ENCODE assay signal across 19 cellular contexts in genomic region chr7:114783413-114783812, GRCh38.
DNase-seq lines count a peak whose midpoint lies in the region; ATAC-seq and TF ChIP-seq lines count a peak whose summit lies in the region.
"Had no signal": no experiment of that assay in that cellular context is flagged by ENCODE, and none has a peak within 500 bp of the region (broad histone marks: within the 10 kb centered on the region; RNA-seq: fewer than 3 reads in every experiment).

No MANE protein-coding gene starts in this region.

- POLR2A ChIA-PET in activated CD8-positive, alpha-beta T cell treated with anti-CD3 and anti-CD28 coated beads for 36 hours (lab: Charles Lee): no interaction called here
- POLR2A ChIA-PET in activated CD8-positive, alpha-beta T cell treated with anti-CD3 and anti-CD28 coated beads, Interleukin-2, amount 10 ng/mL, durations not matched to agents 7 days and 5 days (lab: Charles Lee): no interaction called here

- no peak for TF ChIP-seq CTCF in activated CD8-positive, alpha-beta T cell treated with anti-CD3 and anti-CD28 coated beads for 36 hours (IDR thresholded peaks at IDR 0.05)

- peaks cover under 1% of the 10 kb centered on the region for H3K9me3 Mint-ChIP-seq in activated CD8-positive, alpha-beta T cell treated with anti-CD3 and anti-CD28 coated beads for 36 hours
- no peaks in the 10 kb centered on the region for H3K9me3 Mint-ChIP-seq in activated CD8-positive, alpha-beta T cell treated with anti-CD3 and anti-CD28 coated beads, Interleukin-2, amount 10 ng/mL, durations not matched to agents 7 days and 5 days (ENCODE audit: insufficient read depth)
- H3K9me3 Mint-ChIP-seq in activated T-helper 17 cell treated with anti-CD3 and anti-CD28 coated beads, Interleukin-2, amount 50 U/mL, for 72 hours: peaks cover 2% of the 10 kb centered on the region
- H3K9me3 Mint-ChIP-seq in stimulated activated naive CD8-positive, alpha-beta T cell treated with anti-CD3 and anti-CD28 coated beads, Interleukin-15, Interleukin-2, amounts not matched to agents 100 ng/mL and 50 ng/mL, for 24 hours: no peaks in the 10 kb centered on the region
- H3K9me3 Mint-ChIP-seq: HFFc6 had no signal

- H3K4me3 Mint-ChIP-seq in activated CD8-positive, alpha-beta T cell treated with anti-CD3 and anti-CD28 coated beads for 36 hours: peak overlapping the region; percentile 8
- H3K4me3 Mint-ChIP-seq in activated CD8-positive, alpha-beta T cell treated with anti-CD3 and anti-CD28 coated beads, Interleukin-2, amount 10 ng/mL, durations not matched to agents 7 days and 5 days: no peak overlapping the region
- peak overlapping the region; percentile 42 for H3K4me3 Mint-ChIP-seq in activated T-helper 17 cell treated with anti-CD3 and anti-CD28 coated beads, Interleukin-2, amount 50 U/mL, for 72 hours
- H3K4me3 Mint-ChIP-seq in stimulated activated naive CD8-positive, alpha-beta T cell treated with anti-CD3 and anti-CD28 coated beads, Interleukin-15, Interleukin-2, amounts not matched to agents 100 ng/mL and 50 ng/mL, for 24 hours: peak overlapping the region; percentile 38
- H3K4me3 Mint-ChIP-seq: HFFc6 had no signal

- intact Hi-C loops in activated CD8-positive, alpha-beta T cell treated with anti-CD3 and anti-CD28 coated beads for 36 hours (cut with micrococcal nuclease): no loop called here

- no peak for DNase-seq in activated CD8-positive, alpha-beta T cell treated with anti-CD3 and anti-CD28 coated beads for 36 hours
- DNase-seq in activated CD8-positive, alpha-beta T cell treated with anti-CD3 and anti-CD28 coated beads, Interleukin-2, amount 10 ng/mL, durations not matched to agents 7 days and 5 days: no peak
- peak; percentile 10 for DNase-seq in stimulated activated CD4-positive, alpha-beta T cell treated with anti-CD3 and anti-CD28 coated beads, Interleukin-4, amount 100 ng/mL, for 24 hours
- DNase-seq in stimulated activated CD4-positive, alpha-beta T cell treated with anti-CD3 and anti-CD28 coated beads, Interleukin-12 subunit alpha, Interleukin-12 subunit beta, amount 100 ng/mL, for 4 hours: no peak
- DNase-seq in cerebellar nuclear complex (lab: John Stamatoyannopoulos, UW): no peak
- no peak for DNase-seq in GM19240 (ENCODE audit: insufficient read length, low spot score)
- DNase-seq: C1 segment of cervical spinal cord, DMS53, HFFc6, KG1, NCI-H1417 treated with DMSO at 0.1 percent for 48 hours, NCI-H2029 treated with DMSO at 0.1 percent for 48 hours, NCI-H2171 treated with DMSO at 0.1 percent for 48 hours, NCI-H446 treated with DMSO at 0.1 percent for 48 hours, NCI-H748 treated with DMSO at 0.1 percent for 48 hours, RPMI8226 had no signal

- H3K27me3 Mint-ChIP-seq in activated CD8-positive, alpha-beta T cell treated with anti-CD3 and anti-CD28 coated beads for 36 hours: peaks cover 2% of the 10 kb centered on the region
- H3K27me3 Mint-ChIP-seq in activated CD8-positive, alpha-beta T cell treated with anti-CD3 and anti-CD28 coated beads, Interleukin-2, amount 10 ng/mL, durations not matched to agents 7 days and 5 days (ENCODE audit: low read depth): no peaks in the 10 kb centered on the region
- H3K27me3 Mint-ChIP-seq in activated T-helper 17 cell treated with anti-CD3 and anti-CD28 coated beads, Interleukin-2, amount 50 U/mL, for 72 hours: peaks cover under 1% of the 10 kb centered on the region
- peaks cover 6% of the 10 kb centered on the region for H3K27me3 Mint-ChIP-seq in stimulated activated naive CD8-positive, alpha-beta T cell treated with anti-CD3 and anti-CD28 coated beads, Interleukin-15, Interleukin-2, amounts not matched to agents 100 ng/mL and 50 ng/mL, for 24 hours

- H3K27ac Mint-ChIP-seq in activated CD8-positive, alpha-beta T cell treated with anti-CD3 and anti-CD28 coated beads for 36 hours: peak overlapping the region; percentile 62
- no peak overlapping the region for H3K27ac Mint-ChIP-seq in activated CD8-positive, alpha-beta T cell treated with anti-CD3 and anti-CD28 coated beads, Interleukin-2, amount 10 ng/mL, durations not matched to agents 7 days and 5 days
- H3K27ac Mint-ChIP-seq in activated T-helper 17 cell treated with anti-CD3 and anti-CD28 coated beads, Interleukin-2, amount 50 U/mL, for 72 hours: peak overlapping the region; percentile 21
- H3K27ac Mint-ChIP-seq in stimulated activated naive CD8-positive, alpha-beta T cell treated with anti-CD3 and anti-CD28 coated beads, Interleukin-15, Interleukin-2, amounts not matched to agents 100 ng/mL and 50 ng/mL, for 24 hours: peak overlapping the region; percentile 78
- H3K27ac Mint-ChIP-seq: HFFc6 had no signal

- ATAC-seq in activated CD8-positive, alpha-beta T cell treated with anti-CD3 and anti-CD28 coated beads for 36 hours: peak; percentile 25
- ATAC-seq in activated CD8-positive, alpha-beta T cell treated with anti-CD3 and anti-CD28 coated beads, Interleukin-2, amount 10 ng/mL, durations not matched to agents 7 days and 5 days: no peak
- peak; percentile 74 for ATAC-seq in activated T-helper 17 cell treated with anti-CD3 and anti-CD28 coated beads, Interleukin-2, amount 50 U/mL, for 72 hours (replicated peaks)
- ATAC-seq: HepG2 had no signal

- H3K36me3 Mint-ChIP-seq in activated CD8-positive, alpha-beta T cell treated with anti-CD3 and anti-CD28 coated beads for 36 hours (ENCODE audit: low read depth): no peaks in the 10 kb centered on the region
- no peaks in the 10 kb centered on the region for H3K36me3 Mint-ChIP-seq in activated CD8-positive, alpha-beta T cell treated with anti-CD3 and anti-CD28 coated beads, Interleukin-2, amount 10 ng/mL, durations not matched to agents 7 days and 5 days (ENCODE audit: low read depth)
- no peaks in the 10 kb centered on the region for H3K36me3 Mint-ChIP-seq in activated T-helper 17 cell treated with anti-CD3 and anti-CD28 coated beads, Interleukin-2, amount 50 U/mL, for 72 hours (ENCODE audit: low read depth)
- no peaks in the 10 kb centered on the region for H3K36me3 Mint-ChIP-seq in stimulated activated naive CD8-positive, alpha-beta T cell treated with anti-CD3 and anti-CD28 coated beads, Interleukin-15, Interleukin-2, amounts not matched to agents 100 ng/mL and 50 ng/mL, for 24 hours (ENCODE audit: low read depth)

- CTCF ChIA-PET in activated CD8-positive, alpha-beta T cell treated with anti-CD3 and anti-CD28 coated beads for 36 hours (lab: Charles Lee): interaction anchor here (1.3 kb wide), 1 partner anchor 8 kb away, joined by 4 read pairs; no protein-coding TSS in a partner anchor
- CTCF ChIA-PET in activated CD8-positive, alpha-beta T cell treated with anti-CD3 and anti-CD28 coated beads, Interleukin-2, amount 10 ng/mL, durations not matched to agents 7 days and 5 days (lab: Charles Lee): no interaction called here

- H3K4me1 Mint-ChIP-seq in activated CD8-positive, alpha-beta T cell treated with anti-CD3 and anti-CD28 coated beads for 36 hours (ENCODE audit: low read depth): peaks cover 17% of the 10 kb centered on the region
- H3K4me1 Mint-ChIP-seq in activated CD8-positive, alpha-beta T cell treated with anti-CD3 and anti-CD28 coated beads, Interleukin-2, amount 10 ng/mL, durations not matched to agents 7 days and 5 days (ENCODE audit: low read depth): no peaks in the 10 kb centered on the region
- H3K4me1 Mint-ChIP-seq in activated T-helper 17 cell treated with anti-CD3 and anti-CD28 coated beads, Interleukin-2, amount 50 U/mL, for 72 hours: peaks cover 18% of the 10 kb centered on the region
- H3K4me1 Mint-ChIP-seq in stimulated activated naive CD8-positive, alpha-beta T cell treated with anti-CD3 and anti-CD28 coated beads, Interleukin-15, Interleukin-2, amounts not matched to agents 100 ng/mL and 50 ng/mL, for 24 hours (ENCODE audit: low read depth): peaks cover 34% of the 10 kb centered on the region
